In genomic region chr9:94164756-94165549, GRCh38 we compare ENCODE assay signal across 8 cellular contexts.
DNase-seq lines count a peak whose midpoint lies in the region; ATAC-seq, FAIRE-seq and TF ChIP-seq lines count a peak whose summit lies in the region.

No MANE protein-coding gene starts in this region.

- TF ChIP-seq CTCF in OCI-LY7 (conservative IDR thresholded peaks at IDR 0.05; ENCODE audit: low read length) (no peak), hepatocyte (IDR thresholded peaks at IDR 0.05; ENCODE audit: poor library complexity) (no peak), left lung (IDR thresholded peaks at IDR 0.05) (no peak)

- intact Hi-C loops in OCI-LY7 (cut with micrococcal nuclease; ENCODE audit: unreplicated experiment) (loop anchor here (5.0 kb wide), 1 partner anchor 1712 kb away; the partner anchor contains the start of gene ERCC6L2), left lung (cut with DNase I) (no loop called here)

- H2AFZ ChIP-seq in OCI-LY7 (ENCODE audit: low read length) (peak overlapping the region; percentile 67; the same call in 1 of the 2 replicates), hepatocyte (no peak overlapping the region)

- peaks cover 15 to 45% of the 10 kb centered on the region in 2 donors for H3K4me1 Mint-ChIP-seq in stimulated activated naive B cell treated with anti-CD40 and anti-IgM and Interleukin-4, amounts not matched to agents 10 μg/mL and 1 μg/mL and 100 μg/mL, for 72 hours

- POLR2A ChIA-PET in OCI-LY7 (lab: Charles Lee): interaction anchor here (0.7 to 2.0 kb wide), 3 partner anchors 8 to 19 kb away, joined by 3 to 4 read pairs (median 4); no protein-coding TSS in a partner anchor

- no peaks in the 10 kb centered on the region for H3K27me3 Mint-ChIP-seq in stimulated activated naive B cell treated with anti-CD40 and anti-IgM and Interleukin-4, amounts not matched to agents 10 μg/mL and 1 μg/mL and 100 μg/mL, for 72 hours

- FAIRE-seq in frontal cortex (lab: Jason Lieb, UNC): no peak

- H3K36me3 Mint-ChIP-seq in stimulated activated naive B cell treated with anti-CD40 and anti-IgM and Interleukin-4, amounts not matched to agents 10 μg/mL and 1 μg/mL and 100 μg/mL, for 72 hours: peaks cover 3% of the 10 kb centered on the region in 2 donors

- H3K9me3 Mint-ChIP-seq in stimulated activated naive B cell treated with anti-CD40 and anti-IgM and Interleukin-4, amounts not matched to agents 10 μg/mL and 1 μg/mL and 100 μg/mL, for 72 hours: no peaks in the 10 kb centered on the region

- H3K27me3 ChIP-seq in hepatocyte (no peaks in the 10 kb centered on the region), left lung (no peaks in the 10 kb centered on the region)

- H3K36me3 ChIP-seq in OCI-LY7 (ENCODE audit: insufficient read depth, low read length) (peaks cover 31% of the 10 kb centered on the region), hepatocyte (replicated peaks; ENCODE audit: insufficient read depth, low read depth) (no peaks in the 10 kb centered on the region), left lung (no peaks in the 10 kb centered on the region)

- H3K9me2 ChIP-seq in OCI-LY7 (ENCODE audit: insufficient read depth, low read length) (no peaks in the 10 kb centered on the region), hepatocyte (replicated peaks; ENCODE audit: insufficient read depth) (no peaks in the 10 kb centered on the region)

- H3K9me3 ChIP-seq in OCI-LY7 (ENCODE audit: low read length) (no peaks in the 10 kb centered on the region), hepatocyte (ENCODE audit: low read depth) (no peaks in the 10 kb centered on the region), left lung (no peaks in the 10 kb centered on the region)

- H3K79me2 ChIP-seq in OCI-LY7 (ENCODE audit: insufficient read depth, low read depth, low read length): peaks cover 32% of the 10 kb centered on the region
- peaks cover 30% of the 10 kb centered on the region for H3K79me2 ChIP-seq in hepatocyte

- H3K4me3 ChIP-seq in OCI-LY7 (ENCODE audit: low read depth, low read length, poor library complexity, severe bottlenecking) (peak overlapping the region; percentile 57), hepatocyte (no peak overlapping the region), left lung (peak overlapping the region in 1 of 2 donors; percentile 75)

- 80% methylated on average over 5 of the region's 5 CpGs for WGBS in hepatocyte (ENCODE audit: low lambda C conversion rate, missing lambda C conversion rate)

- DNase-seq in SKM-1 treated with dmso at 0.1 percent for 144 hours (lab: John Stamatoyannopoulos, UW; ENCODE audit: unreplicated experiment): peak; percentile 5
- DNase-seq in SKM-1 (lab: John Stamatoyannopoulos, UW; ENCODE audit: unreplicated experiment): no peak
- no peak for DNase-seq in OCI-LY7 (ENCODE audit: low spot score)
- DNase-seq in hepatocyte (ENCODE audit: low spot score): no peak
- DNase-seq in stimulated activated naive B cell treated with anti-CD40 and anti-IgM and Interleukin-4, amounts not matched to agents 10 μg/mL and 1 μg/mL and 100 μg/mL, for 72 hours: no peak
- DNase-seq in frontal cortex (ENCODE audit: low spot score in 2 of 2): no peak
- no peak for DNase-seq in NCI-H446 treated with DMSO at 0.1 percent for 48 hours (lab: John Stamatoyannopoulos, UW)
- no peak for DNase-seq in left lung

- ATAC-seq in stimulated activated naive B cell treated with anti-CD40 and anti-IgM and Interleukin-4, amounts not matched to agents 10 μg/mL and 1 μg/mL and 100 μg/mL, for 72 hours (replicated peaks): peak in 1 of 2 donors; percentile 5
- ATAC-seq in left lung: no peak

- H3K27ac ChIP-seq in OCI-LY7 (ENCODE audit: low read depth, low read length, poor library complexity, severe bottlenecking) (peak overlapping the region; percentile 29), hepatocyte (peak overlapping the region; percentile 65), left lung (peak overlapping the region in 1 of 2 donors; percentile 99)

- H3K27ac Mint-ChIP-seq in stimulated activated naive B cell treated with anti-CD40 and anti-IgM and Interleukin-4, amounts not matched to agents 10 μg/mL and 1 μg/mL and 100 μg/mL, for 72 hours: peak overlapping the region; percentile 96

- peaks cover 27% of the 10 kb centered on the region for H4K20me1 ChIP-seq in OCI-LY7 (ENCODE audit: insufficient read depth, low read length)
- H4K20me1 ChIP-seq in hepatocyte (ENCODE audit: insufficient read depth, poor library complexity, severe bottlenecking): peaks cover 29% of the 10 kb centered on the region

- CTCF ChIA-PET in OCI-LY7 (lab: Charles Lee; ENCODE audit: unreplicated experiment): interaction anchor here (1.0 kb wide), 1 partner anchor 69 kb away, joined by 3 read pairs; no protein-coding TSS in a partner anchor

- peaks cover 30% of the 10 kb centered on the region for H3K4me1 ChIP-seq in OCI-LY7 (ENCODE audit: insufficient read depth, low read length, poor library complexity, severe bottlenecking)
- peaks cover 23% of the 10 kb centered on the region for H3K4me1 ChIP-seq in hepatocyte (ENCODE audit: insufficient read depth)
- H3K4me1 ChIP-seq in left lung: peaks cover 24 to 34% of the 10 kb centered on the region in 2 donors

- peak overlapping the region; percentile 77 for H3K4me2 ChIP-seq in OCI-LY7 (ENCODE audit: low read length)
- H3K4me2 ChIP-seq in hepatocyte: peak overlapping the region; percentile 75

- BruUV-seq in OCI-LY7 (replicated peaks; lab: Mats Ljungman, UMichigan): TSS peak; percentile 97

- H3K4me3 Mint-ChIP-seq in stimulated activated naive B cell treated with anti-CD40 and anti-IgM and Interleukin-4, amounts not matched to agents 10 μg/mL and 1 μg/mL and 100 μg/mL, for 72 hours: peak overlapping the region; percentile 82 to 86
